Comparison of ENCODE assay signal across 24 cellular contexts in genomic region chr9:114059047-114059803, GRCh38. TPM values are rescaled to one million over a fixed set of nuclear protein-coding genes. Genes with fewer than 3 reads are reported as not detected.
A peak's percentile ranks its signal among the peaks of the same experiment; 100 is the strongest.
DNase-seq lines count a peak whose midpoint lies in the region; ATAC-seq, FAIRE-seq and TF ChIP-seq lines count a peak whose summit lies in the region.
"Had no signal": no experiment of that assay in that cellular context is flagged by ENCODE, and none has a peak within 500 bp of the region (broad histone marks: within the 10 kb centered on the region; RNA-seq: fewer than 3 reads in every experiment).

No MANE protein-coding gene starts in this region.

- ATAC-seq in K562 (no peak; the same call in 2 of the 3 replicates), HG03039 (IDR thresholded peaks at IDR 0.05; ENCODE audit: unreplicated experiment) (no peak), HG03571 (IDR thresholded peaks at IDR 0.05; ENCODE audit: unreplicated experiment) (no peak)
- ATAC-seq: activated CD8-positive, alpha-beta T cell treated with anti-CD3 and anti-CD28 coated beads, Interleukin-2, amount 10 ng/mL, durations not matched to agents 7 days and 5 days; CD8-positive, alpha-beta T cell; mucosa of descending colon; Panc1; stimulated activated naive CD8-positive, alpha-beta T cell treated with anti-CD3 and anti-CD28 coated beads, Interleukin-15, Interleukin-2, amounts not matched to agents 100 U/mL and 50 U/mL, for 24 hours had no signal

- no peak for TF ChIP-seq RAD21 in K562 (CRISPR knock-in tag; conservative IDR thresholded peaks at IDR 0.05 in 1 of 2, IDR thresholded peaks at IDR 0.05 in 1 of 2)

- H3K27ac ChIP-seq in K562 (ENCODE audit: extremely low read depth, low read depth, low read length) = no peak overlapping the region
- H3K27ac ChIP-seq in osteoblast (ENCODE audit: low read depth, low read length) = no peak overlapping the region
- H3K27ac ChIP-seq: A549, esophagus squamous epithelium, hepatocyte, VCaP had no signal

- H2AFZ ChIP-seq in K562 (ENCODE audit: low read depth, low read length) (no peak overlapping the region), osteoblast (ENCODE audit: low read length) (no peak overlapping the region)
- H2AFZ ChIP-seq: hepatocyte had no signal

- CTCF ChIA-PET in K562 (lab: Yijun Ruan, JAX; ENCODE audit: low intra/inter-chr PET ratio) = no interaction called here

- H3K4me2 ChIP-seq in K562 (ENCODE audit: insufficient read depth, low read length) (no peak overlapping the region), osteoblast (ENCODE audit: insufficient read depth, low read length) (no peak overlapping the region)
- H3K4me2 ChIP-seq: A549, hepatocyte had no signal

- DNase-seq in Ammon's horn (ENCODE audit: low spot score) (peak; percentile 29), K562 (ENCODE audit: extremely low read depth in 1 of 4, low spot score in 3 of 4) (no peak), cardiac septum (ENCODE audit: low spot score) (peak; percentile 73), osteoblast (ENCODE audit: insufficient read length, low spot score, missing footprints) (peak; percentile 75), NCI-H446 treated with DMSO at 0.1 percent for 48 hours (lab: John Stamatoyannopoulos, UW) (no peak)
- no peak for DNase-seq in stimulated activated CD4-positive, alpha-beta T cell treated with anti-CD3 and anti-CD28 coated beads, Interleukin-2, amount 100 ng/mL, for 24 hours
- DNase-seq: activated CD8-positive, alpha-beta T cell treated with anti-CD3 and anti-CD28 coated beads, Interleukin-2, amount 10 ng/mL, durations not matched to agents 7 days and 5 days; dermis blood vessel endothelial cell; esophagus squamous epithelium; kidney; mucosa of descending colon; NCI-H1048; NCI-H774; stimulated activated CD4-positive, alpha-beta T cell treated with anti-CD3 and anti-CD28 coated beads, Interleukin-12 subunit alpha, Interleukin-12 subunit beta, amount 100 ng/mL, for 4 hours; stimulated activated naive CD8-positive, alpha-beta T cell treated with anti-CD3 and anti-CD28 coated beads, Interleukin-15, Interleukin-2, amounts not matched to agents 100 U/mL and 50 U/mL, for 24 hours had no signal

- H3K9me3 ChIP-seq in K562 (replicated peaks; ENCODE audit: control insufficient read depth, insufficient read depth, low read depth, low read length) = no peaks in the 10 kb centered on the region
- H3K9me3 ChIP-seq in osteoblast (ENCODE audit: low read depth, low read length) = no peaks in the 10 kb centered on the region
- H3K9me3 ChIP-seq: esophagus squamous epithelium, mucosa of descending colon had no signal

- no peaks in the 10 kb centered on the region for H3K4me1 ChIP-seq in K562 (replicated peaks in 1 of 2; ENCODE audit: control insufficient read depth in 2 of 2, insufficient read depth in 2 of 2, low read length in 2 of 2)
- H3K4me1 ChIP-seq in osteoblast (ENCODE audit: insufficient read depth, low read length) = peaks cover 6% of the 10 kb centered on the region
- H3K4me1 ChIP-seq: A549, esophagus squamous epithelium had no signal

- H3K79me2 ChIP-seq in K562 (ENCODE audit: control insufficient read depth, insufficient read depth, low read length) = no peaks in the 10 kb centered on the region
- no peaks in the 10 kb centered on the region for H3K79me2 ChIP-seq in osteoblast (ENCODE audit: insufficient read depth, low read length)
- H3K79me2 ChIP-seq: hepatocyte had no signal

- TF ChIP-seq CTCF in K562 (IDR thresholded peaks at IDR 0.05 in 2 of 3, conservative IDR thresholded peaks at IDR 0.05 in 1 of 3; ENCODE audit: insufficient read depth in 2 of 3, low read depth in 1 of 3, low read length in 3 of 3) = no peak
- TF ChIP-seq CTCF in osteoblast (IDR thresholded peaks at IDR 0.05; ENCODE audit: extremely low read depth, low read depth, low read length) = no peak

- no TSS peak for BruUV-seq in K562 (replicated peaks; lab: Mats Ljungman, UMichigan)

- H3K36me3 ChIP-seq in K562 (ENCODE audit: control insufficient read depth, insufficient read depth, low read length) (no peaks in the 10 kb centered on the region), osteoblast (ENCODE audit: insufficient read depth, low read length) (no peaks in the 10 kb centered on the region)
- H3K36me3 ChIP-seq: esophagus squamous epithelium had no signal

- POLR2A ChIA-PET in K562 (lab: Yijun Ruan, JAX) = interaction anchor here (0.6 to 1.0 kb wide), 3 partner anchors 9 to 259 kb away, joined by 3 read pairs; no protein-coding TSS in a partner anchor

- TF ChIP-seq EP300 in K562 (IDR thresholded peaks at IDR 0.05; ENCODE audit: low read length) = no peak

- H3K27me3 ChIP-seq in K562 (ENCODE audit: control insufficient read depth in 2 of 2, insufficient read depth in 2 of 2, low read length in 2 of 2) (peaks cover 0 to 20% of the 10 kb centered on the region in 2 experiments; a peak in 3 of 5 replicates), osteoblast (ENCODE audit: insufficient read depth, low read length) (peaks cover 3% of the 10 kb centered on the region)
- H3K27me3 ChIP-seq: hepatocyte had no signal

- peaks cover 3% of the 10 kb centered on the region; the same call in 1 of the 2 replicates for H4K20me1 ChIP-seq in K562 (replicated peaks; ENCODE audit: control insufficient read depth, insufficient read depth, low read length)
- H4K20me1 ChIP-seq in osteoblast (ENCODE audit: insufficient read depth, low read length) = no peaks in the 10 kb centered on the region

- FAIRE-seq in K562 (lab: Jason Lieb, UNC) = no peak
- FAIRE-seq: A549, kidney had no signal

- H3K9ac ChIP-seq in K562 (ENCODE audit: insufficient read depth in 1 of 2, low read depth in 2 of 2, low read length in 2 of 2) = no peak overlapping the region

- 11% methylated on average over 8 of the region's 8 CpGs for WGBS in K562 (ENCODE audit: insufficient coverage, low coverage, missing lambda C conversion rate)

- intact Hi-C loops in K562 (cut with micrococcal nuclease) (no loop called here), cardiac septum (cut with DNase I) (loop anchor here (10.0 kb wide), 1 partner anchor 56 kb away; no protein-coding TSS in a partner anchor)

- H3K9me1 ChIP-seq in K562 (ENCODE audit: control insufficient read depth, insufficient read depth, low read length) = no peaks in the 10 kb centered on the region

- no peak overlapping the region for H3K4me3 ChIP-seq in K562
- H3K4me3 ChIP-seq in osteoblast (ENCODE audit: insufficient read depth, low read length) = no peak overlapping the region
- H3K4me3 ChIP-seq: A549, esophagus squamous epithelium, hepatocyte, mucosa of descending colon had no signal

- in situ Hi-C loops in K562 (cut with MboI) = no loop called here

- no peak for TF ChIP-seq POLR2A in K562 (conservative IDR thresholded peaks at IDR 0.05)

TF ChIP-seq in K562, 482 proteins besides CTCF, POLR2A, EP300 and RAD21:
- no peak for TF ChIP-seq TSC22D4 (tag; IDR thresholded peaks at IDR 0.05)
- TF ChIP-seq HMGN3 (IDR thresholded peaks at IDR 0.05; ENCODE audit: borderline replicate concordance, extremely low read depth, insufficient read length, low read depth, low read length) = no peak
- no peak for TF ChIP-seq ZNF239 (CRISPR knock-in tag; IDR thresholded peaks at IDR 0.05)
- TF ChIP-seq TFAM (CRISPR knock-in tag; conservative IDR thresholded peaks at IDR 0.05) = no peak
- no peak for TF ChIP-seq FOXJ3 (CRISPR knock-in tag; IDR thresholded peaks at IDR 0.05)
- TF ChIP-seq NFIC (IDR thresholded peaks at IDR 0.05) = peak; percentile 10; the same call in 1 of the 2 replicates
- no peak for TF ChIP-seq HDAC8 (tag; IDR thresholded peaks at IDR 0.05)
- no peak for TF ChIP-seq MBD2 (IDR thresholded peaks at IDR 0.05; ENCODE audit: borderline replicate concordance, low read depth)
- no peak for TF ChIP-seq FOS (IDR thresholded peaks at IDR 0.05; ENCODE audit: extremely low read depth, insufficient read length)
TF ChIP-seq in K562: peak in this region for 1.

RNA-seq across cellular contexts. Expression of gene AMBP, which starts 18.9 kb away (rescaled TPM):
- not detected in 2 replicates for total RNA-seq in K562 (2011; cell fraction: chromatin; rRNA removed; ENCODE audit: low replicate concordance)
- not detected in 2 replicates for total RNA-seq in K562 (2011; cell fraction: nucleolus; rRNA removed)
- not detected in 2 replicates for total RNA-seq in K562 (2011; cell fraction: nucleoplasm; rRNA removed)
- total RNA-seq in K562 (2014; rRNA removed) (not detected in 2 replicates), K562 (2014; rRNA removed; fragmentation: Illumina TruSeq; extraction: Trizol) (not detected in 2 replicates), K562 (2015; rRNA removed; fragmentation: Illumina TruSeq; extraction: Trizol) (not detected in 2 replicates), K562 (2021) (1.3 and 2.1 TPM in 2 replicates), cardiac septum (not detected), osteoblast (not detected in 2 replicates)
- polyA plus RNA-seq in K562 (2011; rRNA removed) (not detected in 2 replicates), K562 (2014; fragmentation: Illumina TruSeq; extraction: Trizol) (not detected in 2 replicates), K562 (2014; fragmentation: Nextera tagmentation; extraction: Ambion mirVana) (not detected), K562 (2014; rRNA removed) (not detected in 2 replicates)
- not detected in 2 replicates for polyA plus RNA-seq in K562 (2011; cell fraction: cytosol; rRNA removed)
- polyA plus RNA-seq in K562 (2011; cell fraction: nucleus; rRNA removed) = not detected in 2 replicates
- not detected in 2 replicates for polyA plus RNA-seq in K562 (2012)
- not detected in 2 replicates for polyA minus RNA-seq in K562 (2011; rRNA and poly(A)+ RNA removed)
- 2.5 TPM in 1 of 2 replicates, not detected in the other for polyA minus RNA-seq in K562 (2011; cell fraction: cytosol; rRNA and poly(A)+ RNA removed)
- not detected in 2 replicates for polyA minus RNA-seq in K562 (2011; cell fraction: nucleus; rRNA and poly(A)+ RNA removed)
- total RNA-seq: activated CD8-positive, alpha-beta T cell treated with anti-CD3 and anti-CD28 coated beads, Interleukin-2, amount 10 ng/mL, durations not matched to agents 7 days and 5 days; activated T-helper 2 cell treated with anti-CD3 and anti-CD28 coated beads, Interferon-gamma antibody, Interleukin-2, Interleukin-4, amounts not matched to agents 10 μg/mL and 5 μg/mL and 100 μg/mL, durations not matched to agents 14 hours and 24 hours and 36 hours; CD8-positive, alpha-beta T cell; omental fat pad had no signal

RNA-seq across cellular contexts. Expression of gene KIF12, which starts 39.9 kb away (rescaled TPM):
- not detected in 2 replicates for total RNA-seq in K562 (2011; cell fraction: chromatin; rRNA removed; ENCODE audit: low replicate concordance)
- not detected in 2 replicates for total RNA-seq in K562 (2011; cell fraction: nucleolus; rRNA removed)
- total RNA-seq in K562 (2011; cell fraction: nucleoplasm; rRNA removed) = not detected in 2 replicates
- total RNA-seq in K562 (2014; rRNA removed) (not detected in 2 replicates), K562 (2014; rRNA removed; fragmentation: Illumina TruSeq; extraction: Trizol) (not detected in 2 replicates), K562 (2015; rRNA removed; fragmentation: Illumina TruSeq; extraction: Trizol) (not detected in 2 replicates), K562 (2021) (not detected in 2 replicates), cardiac septum (not detected), osteoblast (not detected in 2 replicates)
- polyA plus RNA-seq in K562 (2011; rRNA removed) (not detected in 2 replicates), K562 (2014; fragmentation: Illumina TruSeq; extraction: Trizol) (not detected in 2 replicates), K562 (2014; fragmentation: Nextera tagmentation; extraction: Ambion mirVana) (not detected), K562 (2014; rRNA removed) (not detected in 2 replicates)
- polyA plus RNA-seq in K562 (2011; cell fraction: cytosol; rRNA removed) = not detected in 2 replicates
- polyA plus RNA-seq in K562 (2011; cell fraction: nucleus; rRNA removed) = not detected in 2 replicates
- polyA plus RNA-seq in K562 (2012) = 0.06 TPM in 1 of 2 replicates, not detected in the other
- not detected in 2 replicates for polyA minus RNA-seq in K562 (2011; rRNA and poly(A)+ RNA removed)
- not detected in 2 replicates for polyA minus RNA-seq in K562 (2011; cell fraction: cytosol; rRNA and poly(A)+ RNA removed)
- polyA minus RNA-seq in K562 (2011; cell fraction: nucleus; rRNA and poly(A)+ RNA removed) = not detected in 2 replicates
- total RNA-seq: activated CD8-positive, alpha-beta T cell treated with anti-CD3 and anti-CD28 coated beads, Interleukin-2, amount 10 ng/mL, durations not matched to agents 7 days and 5 days; activated T-helper 2 cell treated with anti-CD3 and anti-CD28 coated beads, Interferon-gamma antibody, Interleukin-2, Interleukin-4, amounts not matched to agents 10 μg/mL and 5 μg/mL and 100 μg/mL, durations not matched to agents 14 hours and 24 hours and 36 hours; CD8-positive, alpha-beta T cell had no signal

Comparison
In these comparisons a context has a peak if more than half of its experiments do, and no peak if none do; other contexts are left out.
1. DNase-seq: peak in Ammon's horn (single experiment), cardiac septum (single experiment) and osteoblast (single experiment); none in K562 (0 of 4), stimulated activated CD4-positive, alpha-beta T cell treated with anti-CD3 and anti-CD28 coated beads, Interleukin-2, amount 100 ng/mL, for 24 hours (0 of 2) and NCI-H446 treated with DMSO at 0.1 percent for 48 hours (single experiment).